8 cellular contexts compared by ENCODE assay signal in the genomic region with DNA sequence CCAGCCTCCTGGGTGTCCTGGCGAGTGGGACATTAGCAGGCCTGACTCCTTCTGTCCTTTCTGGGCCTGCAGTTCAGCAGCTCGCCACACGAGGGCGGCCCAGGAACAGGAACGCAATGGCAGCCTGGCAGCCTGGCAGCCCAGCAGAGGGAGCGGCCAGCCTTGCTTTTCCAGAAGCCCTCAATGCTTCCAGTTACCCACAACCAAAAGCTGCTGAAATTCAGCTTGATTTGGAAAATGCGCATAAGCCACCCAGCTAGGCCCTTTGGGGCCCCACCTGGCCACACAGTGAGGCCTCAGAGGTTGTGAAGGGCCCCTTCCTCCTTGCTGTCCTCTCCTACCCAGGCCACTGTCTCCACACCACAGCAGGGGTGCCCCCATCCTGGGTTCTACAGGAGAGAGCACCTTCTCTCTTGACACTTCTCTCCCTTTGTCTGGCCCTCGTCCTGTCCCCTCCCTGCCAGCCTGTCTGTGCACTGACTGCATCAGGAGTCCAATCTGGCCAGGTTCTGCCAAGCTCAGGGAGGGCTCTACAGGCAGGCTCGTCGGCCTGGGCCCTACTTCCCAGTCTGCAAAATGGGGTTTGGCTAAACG.
DNase-seq lines count a peak whose midpoint lies in the region; ATAC-seq and TF ChIP-seq lines count a peak whose summit lies in the region.

No MANE protein-coding gene starts in this region.

- no peak for TF ChIP-seq POLR2A in spleen (IDR thresholded peaks at IDR 0.05)

- TF ChIP-seq CTCF in VCaP (conservative IDR thresholded peaks at IDR 0.05) = peak; percentile 99
- peak; percentile 96 to 100 (median 99) for TF ChIP-seq CTCF in spleen (IDR thresholded peaks at IDR 0.05 in 8 of 11, conservative IDR thresholded peaks at IDR 0.05 in 3 of 11)

- intact Hi-C loops in spleen (cut with DNase I; ENCODE audit: low total_unique reads) = loop anchor here (2.0 kb wide), 2 partner anchors 85 to 235 kb away; no protein-coding TSS in a partner anchor

- peaks cover 0 to 13% (median 6%) of the 10 kb centered on the region in 7 donors for H3K27me3 ChIP-seq in spleen (replicated peaks in 1 of 7)

- no peaks in the 10 kb centered on the region for H3K9me3 ChIP-seq in spleen

- DNase-seq in AG08395 (ENCODE audit: low spot score) (peak; percentile 91), NCI-H1930 (lab: John Stamatoyannopoulos, UW) (peak; percentile 62 to 73), brain pericyte (ENCODE audit: low read depth, low spot score) (peak; percentile 46), iPS-NIHi7 (ENCODE audit: extremely low spot score) (peak; percentile 93), spleen (peak; percentile 95)

- no peaks in the 10 kb centered on the region for H3K36me3 ChIP-seq in spleen

- 25 to 31% (median 30%) methylated on average over 9 to 11 of the region's 11 CpGs for WGBS in spleen, 5 donors

- peak overlapping the region; percentile 36; the same call in 1 of the 2 replicates for H3K27ac ChIP-seq in VCaP
- no peak overlapping the region for H3K27ac ChIP-seq in spleen

- H3K4me3 ChIP-seq in spleen = no peak overlapping the region

- peak; percentile 57 for ATAC-seq in GM19043 (IDR thresholded peaks at IDR 0.05; ENCODE audit: low read depth, unreplicated experiment)
- no peak for ATAC-seq in HG03108 (IDR thresholded peaks at IDR 0.05; ENCODE audit: unreplicated experiment)

- H3K4me1 ChIP-seq in spleen = peaks cover 0 to 30% (median 16%) of the 10 kb centered on the region in 6 donors
